In genomic region chr12:16435875-16436554, GRCh38 we compare ENCODE assay signal across 21 cellular contexts.
"Had no signal": no experiment of that assay in that cellular context is flagged by ENCODE, and none has a peak within 500 bp of the region (broad histone marks: within the 10 kb centered on the region; RNA-seq: fewer than 3 reads in every experiment).

No MANE protein-coding gene starts in this region.

- FAIRE-seq: endometrium, islet of Langerhans had no signal

- H3K27ac ChIP-seq: heart right ventricle, left ventricle myocardium inferior, neutrophil, right atrium auricular region, sigmoid colon, skin epidermis, stomach, thoracic aorta, uterus had no signal

- H3K4me1 ChIP-seq: heart right ventricle, left ventricle myocardium inferior, right atrium auricular region, sigmoid colon, stomach, uterus had no signal

- H3K9me3 ChIP-seq: neutrophil, sigmoid colon, stomach, thoracic aorta, uterus had no signal

- DNase-seq: effector memory CD4-positive, alpha-beta T cell; heart right ventricle; hypothalamus; kidney glomerular epithelial cell; left ventricle myocardium inferior; mesendoderm; naive thymus-derived CD8-positive, alpha-beta T cell; posterior cingulate gyrus; sigmoid colon; stimulated activated naive CD4-positive, alpha-beta T cell; stomach; substantia nigra; trophoblast cell; uterus had no signal

- H3K4me3 ChIP-seq: heart right ventricle, left ventricle myocardium inferior, right atrium auricular region, sigmoid colon, skin epidermis, stomach, thoracic aorta, uterus had no signal

- ATAC-seq: esophagus mucosa; heart right ventricle; naive thymus-derived CD8-positive, alpha-beta T cell had no signal

- H3K36me3 ChIP-seq: heart right ventricle, left ventricle myocardium inferior, neutrophil, right atrium auricular region, sigmoid colon, stomach, thoracic aorta had no signal

- H3K27me3 ChIP-seq: heart right ventricle, neutrophil, right atrium auricular region, sigmoid colon, stomach, uterus had no signal
